In genomic region chr5:147803151-147803550, GRCh38 we compare ENCODE assay signal across 5 cellular contexts. TPM values are rescaled to one million over a fixed set of nuclear protein-coding genes. Genes with fewer than 3 reads are reported as not detected.
"Had no signal": no experiment of that assay in that cellular context is flagged by ENCODE, and none has a peak within 500 bp of the region (broad histone marks: within the 10 kb centered on the region; RNA-seq: fewer than 3 reads in every experiment).

No MANE protein-coding gene starts in this region.

RNA-seq across cellular contexts. Expression of gene SPINK1, which starts 28.3 kb away (rescaled TPM):
- total RNA-seq: kidney epithelial cell, occipital lobe, osteocyte, subcutaneous adipose tissue, uterus had no signal
